In genomic region chr18:53946561-53946960, GRCh38 we compare ENCODE assay signal across 25 cellular contexts.
DNase-seq lines count a peak whose midpoint lies in the region; FAIRE-seq and TF ChIP-seq lines count a peak whose summit lies in the region.
"Had no signal": no experiment of that assay in that cellular context is flagged by ENCODE, and none has a peak within 500 bp of the region (broad histone marks: within the 10 kb centered on the region; RNA-seq: fewer than 3 reads in every experiment).

No MANE protein-coding gene starts in this region.

- DNase-seq in BJ (ENCODE audit: low read depth) = peak; percentile 46
- DNase-seq in GM04504 (ENCODE audit: low read depth) = peak; percentile 38
- peak; percentile 40 for DNase-seq in bronchial epithelial cell (ENCODE audit: low read depth)
- peak; percentile 61 for DNase-seq in left kidney (ENCODE audit: low read depth, low spot score)
- DNase-seq in DMS79 (lab: John Stamatoyannopoulos, UW) = no peak
- no peak for DNase-seq in occipital lobe (lab: John Stamatoyannopoulos, UW)
- DNase-seq in amygdala (lab: John Stamatoyannopoulos, UW) = no peak
- DNase-seq: activated CD4-positive, alpha-beta T cell treated with anti-CD3 and anti-CD28 coated beads, Interleukin-2, amount 50 U/mL, for 1 hour; activated CD8-positive, alpha-beta memory T cell treated with anti-CD3 and anti-CD28 coated beads, Interleukin-2, amount 50 U/mL, for 4 hours; activated naive CD8-positive, alpha-beta T cell treated with anti-CD3 and anti-CD28 coated beads for 36 hours; body of pancreas; CD4-positive, alpha-beta memory T cell; DMS79 treated with DMSO at 0.1 percent for 48 hours; effector memory CD8-positive, alpha-beta T cell; heart left ventricle; left lung; NCI-H2029; NCI-H446 treated with DMSO at 0.1 percent for 48 hours; nephron progenitor cell; posterior cingulate gyrus; sigmoid colon; T-helper 9 cell had no signal

- TF ChIP-seq CTCF in BJ (IDR thresholded peaks at IDR 0.05; ENCODE audit: insufficient read depth, low read depth, low read length) (no peak), bronchial epithelial cell (IDR thresholded peaks at IDR 0.05; ENCODE audit: insufficient read depth, low read length, severe bottlenecking) (no peak)

- H3K27me3 ChIP-seq in BJ (ENCODE audit: control insufficient read depth, insufficient read depth, low read length) (no peaks in the 10 kb centered on the region), bronchial epithelial cell (ENCODE audit: control insufficient read depth, insufficient read depth, low read length) (no peaks in the 10 kb centered on the region)
- H3K27me3 ChIP-seq: body of pancreas, heart left ventricle, left lung, sigmoid colon had no signal

- H3K4me3 ChIP-seq in BJ (ENCODE audit: low read depth, low read length) (no peak overlapping the region), bronchial epithelial cell (ENCODE audit: low read depth, low read length) (no peak overlapping the region)
- H3K4me3 ChIP-seq: body of pancreas, heart left ventricle, left lung, sigmoid colon had no signal

- FAIRE-seq in bronchial epithelial cell (lab: Jason Lieb, UNC) = no peak
- FAIRE-seq: colon, GM19239, HTR-8/SVneo had no signal

- POLR2A ChIA-PET in BJ (lab: Charles Lee) = no interaction called here

- H3K36me3 ChIP-seq in BJ (ENCODE audit: control insufficient read depth, insufficient read depth, low read length) (no peaks in the 10 kb centered on the region), bronchial epithelial cell (ENCODE audit: control insufficient read depth, insufficient read depth, low read length) (no peaks in the 10 kb centered on the region)
- H3K36me3 ChIP-seq: heart left ventricle, left lung, sigmoid colon had no signal

- CTCF ChIA-PET in BJ (lab: Yijun Ruan, JAX) = no interaction called here

Comparison
In these comparisons a context has a peak if more than half of its experiments do, and no peak if none do; other contexts are left out.
1. DNase-seq: peak in BJ (single experiment), GM04504 (single experiment), bronchial epithelial cell (single experiment) and left kidney (single experiment); none in DMS79 (single experiment), occipital lobe (single experiment) and amygdala (0 of 56).